Comparison of ENCODE assay signal across 9 cellular contexts in the genomic region with DNA sequence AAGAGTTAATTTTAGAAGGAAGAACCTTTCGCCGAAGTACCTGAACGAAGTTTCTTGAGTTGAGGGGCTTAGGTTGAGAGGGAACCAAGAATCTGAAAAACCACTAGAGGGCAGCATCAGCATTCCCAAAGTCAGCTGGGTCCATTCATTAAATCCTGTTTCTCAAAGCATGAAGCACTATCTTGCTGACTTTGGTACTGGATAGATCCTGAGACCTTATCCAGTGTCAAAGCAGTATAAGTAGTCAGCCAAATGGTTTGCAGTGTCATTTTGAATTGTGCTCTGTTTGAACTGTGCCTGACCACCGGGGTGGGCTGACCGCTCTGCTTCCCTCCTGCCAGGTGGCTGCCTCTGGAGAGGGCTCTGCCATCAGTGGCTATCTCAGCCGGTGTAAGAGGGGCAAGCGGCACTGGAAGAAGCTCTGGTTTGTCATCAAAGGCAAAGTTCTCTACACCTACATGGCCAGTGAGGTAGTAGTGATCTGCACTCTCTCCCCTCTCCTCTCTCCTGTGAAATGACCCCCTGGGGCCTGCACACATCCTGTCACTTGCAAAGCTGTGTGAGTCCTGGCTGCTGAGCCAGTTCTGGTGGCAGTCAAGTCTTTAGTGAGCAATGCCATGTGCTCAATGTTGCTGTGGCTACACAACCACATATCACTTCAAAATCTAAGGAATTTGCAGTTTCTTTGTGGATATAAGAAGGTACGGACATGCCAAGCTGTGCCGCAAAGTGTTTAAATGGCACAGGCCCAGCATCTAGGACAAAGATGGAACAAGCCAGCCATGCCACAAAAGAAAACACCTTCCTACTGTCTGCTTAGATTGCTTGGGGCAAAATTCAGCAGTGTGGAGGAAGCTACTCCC. TPM values are rescaled to one million over a fixed set of nuclear protein-coding genes. Genes with fewer than 3 reads are reported as not detected.
DNase-seq lines count a peak whose midpoint lies in the region; ATAC-seq, FAIRE-seq and TF ChIP-seq lines count a peak whose summit lies in the region.
"Had no signal": no experiment of that assay in that cellular context is flagged by ENCODE, and none has a peak within 500 bp of the region (broad histone marks: within the 10 kb centered on the region; RNA-seq: fewer than 3 reads in every experiment).

No MANE protein-coding gene starts in this region.

- no peak for FAIRE-seq in A549 (lab: Jason Lieb, UNC)
- FAIRE-seq: endometrium had no signal

- no peak overlapping the region for H2BK120ac ChIP-seq in trophoblast cell (ENCODE audit: insufficient read depth, low read length, poor library complexity)

- peak; percentile 70 to 72 for DNase-seq in A549 (ENCODE audit: low read depth in 1 of 2, low spot score in 1 of 2)
- peak; percentile 87 for DNase-seq in ELF-1 (ENCODE audit: low read depth, low spot score)
- peak; percentile 44 for DNase-seq in NCI-H1092 treated with DMSO at 0.1 percent for 48 hours (lab: John Stamatoyannopoulos, UW)
- DNase-seq in T1000 (lab: John Stamatoyannopoulos, UW), result peak; percentile 17
- DNase-seq in foreskin melanocyte, result peak; percentile 59
- DNase-seq in trophoblast cell, result peak; percentile 44 to 82
- no peak for DNase-seq in NCI-H187 (lab: John Stamatoyannopoulos, UW)

- H3K4me2 ChIP-seq in A549 (peak overlapping the region; percentile 46; the same call in 2 of the 3 replicates), trophoblast cell (ENCODE audit: low read length) (no peak overlapping the region)

- no peaks in the 10 kb centered on the region for H3K9me3 ChIP-seq in A549
- H3K9me3 ChIP-seq in trophoblast cell (ENCODE audit: insufficient read depth, low read depth, low read length), result no peaks in the 10 kb centered on the region

- peak; percentile 52 to 78; a peak in 4 of 6 replicates for ATAC-seq in A549
- no peak for ATAC-seq in GM18505 (IDR thresholded peaks at IDR 0.05; ENCODE audit: unreplicated experiment)

- H2BK5ac ChIP-seq in trophoblast cell (ENCODE audit: low read depth, low read length, poor library complexity), result no peak overlapping the region

- TF ChIP-seq RAD21 in A549 (conservative IDR thresholded peaks at IDR 0.05 in 1 of 2, IDR thresholded peaks at IDR 0.05 in 1 of 2), result peak; percentile 83 to 89

- no peak overlapping the region for H3K14ac ChIP-seq in trophoblast cell (ENCODE audit: low read length)

- H3K4me1 ChIP-seq in A549, result no peaks in the 10 kb centered on the region
- H3K4me1 ChIP-seq in trophoblast cell (ENCODE audit: control insufficient read depth in 1 of 2, insufficient read depth in 2 of 2, low read length in 2 of 2), result peaks cover 3 to 6% of the 10 kb centered on the region in 2 experiments

- no peak overlapping the region for H3K23ac ChIP-seq in trophoblast cell (ENCODE audit: low read length)

- H3K27me3 ChIP-seq in trophoblast cell (ENCODE audit: insufficient read depth, low read length), result no peaks in the 10 kb centered on the region

- WGBS in A549 (ENCODE audit: missing lambda C conversion rate), result 50% methylated on average over 9 of the region's 9 CpGs
- WGBS in trophoblast cell (ENCODE audit: extremely low coverage, insufficient coverage, insufficient read length), result no CpG with 5 or more reads among the region's 9 CpGs

- H4K8ac ChIP-seq in trophoblast cell (ENCODE audit: low read depth, low read length), result no peak overlapping the region

- POLR2A ChIA-PET in A549 (lab: Yijun Ruan, JAX), result interaction anchor here (1.4 kb wide), 1 partner anchor 21 kb away, joined by 3 read pairs; a partner anchor contains a TSS

- H3K18ac ChIP-seq in trophoblast cell (ENCODE audit: low read length), result no peak overlapping the region

- no peak overlapping the region for H4K12ac ChIP-seq in trophoblast cell (ENCODE audit: low read depth, low read length)

- TF ChIP-seq EP300 in A549 (IDR thresholded peaks at IDR 0.05), result no peak

- H2AFZ ChIP-seq in trophoblast cell (ENCODE audit: insufficient read depth, low read length, poor library complexity), result no peak overlapping the region

- H2AK5ac ChIP-seq in trophoblast cell (ENCODE audit: low read length), result no peak overlapping the region

- no peak overlapping the region for H4K91ac ChIP-seq in trophoblast cell (ENCODE audit: low read depth, low read length)

- TF ChIP-seq POLR2A in A549 (IDR thresholded peaks at IDR 0.05; ENCODE audit: low read length) (no peak), GM18505 (IDR thresholded peaks at IDR 0.05; ENCODE audit: borderline replicate concordance, extremely low read depth, insufficient read depth, insufficient read length) (no peak)

- H3K4me3 ChIP-seq in A549 (no peak overlapping the region), trophoblast cell (ENCODE audit: low read depth, low read length) (no peak overlapping the region)

- no peak overlapping the region for H3K4ac ChIP-seq in trophoblast cell (ENCODE audit: low read depth, low read length)

- peaks cover 0 to 11% of the 10 kb centered on the region in 2 experiments for H3K36me3 ChIP-seq in trophoblast cell (ENCODE audit: control insufficient read depth in 1 of 2, insufficient read depth in 2 of 2, low read length in 2 of 2)

- H3K79me1 ChIP-seq in trophoblast cell (ENCODE audit: low read length), result no peaks in the 10 kb centered on the region

- no peaks in the 10 kb centered on the region for H3K79me2 ChIP-seq in trophoblast cell (ENCODE audit: control insufficient read depth, insufficient read depth, low read length, poor library complexity)

- peak overlapping the region; percentile 18 for H3K9ac ChIP-seq in trophoblast cell (ENCODE audit: low read length)

- H3K27ac ChIP-seq in A549 (no peak overlapping the region), trophoblast cell (ENCODE audit: low read depth, low read length) (no peak overlapping the region)

- peak; percentile 94 for TF ChIP-seq CTCF in A549 (IDR thresholded peaks at IDR 0.05)

- CTCF ChIA-PET in A549 (lab: Yijun Ruan, JAX), result interaction anchor here (0.7 to 10.2 kb wide), 40 partner anchors 9 to 499 kb away, joined by 3 to 160 read pairs (median 4); a partner anchor contains a TSS

- no peak overlapping the region for H2BK12ac ChIP-seq in trophoblast cell (ENCODE audit: low read length)

TF ChIP-seq in A549, 52 proteins besides CTCF, POLR2A, EP300 and RAD21:
- TF ChIP-seq HOXA7 (CRISPR knock-in tag; IDR thresholded peaks at IDR 0.05) (no peak), BHLHE40 (IDR thresholded peaks at IDR 0.05; ENCODE audit: low read depth, low read length) (no peak), NR3C1 (IDR thresholded peaks at IDR 0.05) (no peak), NFE2L2 (conservative IDR thresholded peaks at IDR 0.05; ENCODE audit: low read length) (no peak), SMC3 (IDR thresholded peaks at IDR 0.05) (peak; percentile 49; the same call in 2 of the 3 replicates), HDAC2 (IDR thresholded peaks at IDR 0.05) (no peak)
- TF ChIP-seq, protein P1, sequence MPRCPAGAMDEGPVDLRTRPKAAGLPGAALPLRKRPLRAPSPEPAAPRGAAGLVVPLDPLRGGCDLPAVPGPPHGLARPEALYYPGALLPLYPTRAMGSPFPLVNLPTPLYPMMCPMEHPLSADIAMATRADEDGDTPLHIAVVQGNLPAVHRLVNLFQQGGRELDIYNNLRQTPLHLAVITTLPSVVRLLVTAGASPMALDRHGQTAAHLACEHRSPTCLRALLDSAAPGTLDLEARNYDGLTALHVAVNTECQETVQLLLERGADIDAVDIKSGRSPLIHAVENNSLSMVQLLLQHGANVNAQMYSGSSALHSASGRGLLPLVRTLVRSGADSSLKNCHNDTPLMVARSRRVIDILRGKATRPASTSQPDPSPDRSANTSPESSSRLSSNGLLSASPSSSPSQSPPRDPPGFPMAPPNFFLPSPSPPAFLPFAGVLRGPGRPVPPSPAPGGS (IDR thresholded peaks at IDR 0.05), result no peak
- TF ChIP-seq, protein P2, sequence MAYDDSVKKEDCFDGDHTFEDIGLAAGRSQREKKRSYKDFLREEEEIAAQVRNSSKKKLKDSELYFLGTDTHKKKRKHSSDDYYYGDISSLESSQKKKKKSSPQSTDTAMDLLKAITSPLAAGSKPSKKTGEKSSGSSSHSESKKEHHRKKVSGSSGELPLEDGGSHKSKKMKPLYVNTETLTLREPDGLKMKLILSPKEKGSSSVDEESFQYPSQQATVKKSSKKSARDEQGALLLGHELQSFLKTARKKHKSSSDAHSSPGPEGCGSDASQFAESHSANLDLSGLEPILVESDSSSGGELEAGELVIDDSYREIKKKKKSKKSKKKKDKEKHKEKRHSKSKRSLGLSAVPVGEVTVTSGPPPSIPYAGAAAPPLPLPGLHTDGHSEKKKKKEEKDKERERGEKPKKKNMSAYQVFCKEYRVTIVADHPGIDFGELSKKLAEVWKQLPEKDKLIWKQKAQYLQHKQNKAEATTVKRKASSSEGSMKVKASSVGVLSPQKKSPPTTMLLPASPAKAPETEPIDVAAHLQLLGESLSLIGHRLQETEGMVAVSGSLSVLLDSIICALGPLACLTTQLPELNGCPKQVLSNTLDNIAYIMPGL (CRISPR knock-in tag; IDR thresholded peaks at IDR 0.05; ENCODE audit: borderline replicate concordance), result no peak

RNA-seq across cellular contexts. Expression of a gene that starts 21.4 kb away (rescaled TPM):
- polyA plus RNA-seq in A549 (2011; rRNA removed) (20.2 and 25.3 TPM in 2 replicates), A549 (2017; fragmentation: RNase III; extraction: RNeasy Plus Mini Kit Qiagen cat#74134 plus additional on column Dnase treatment) (12.5 to 14.6 TPM (median 14.2 TPM) in 3 replicates)
- 8.0 and 10.0 TPM in 2 replicates for polyA plus RNA-seq in A549 (2012; cell fraction: cytosol; rRNA removed)
- 20.1 and 20.9 TPM in 2 replicates for polyA plus RNA-seq in A549 (2012; cell fraction: nucleus; rRNA removed)
- 40.2 and 44.3 TPM in 2 replicates for polyA minus RNA-seq in A549 (2011; rRNA and poly(A)+ RNA removed)
- 21.7 and 24.2 TPM in 2 replicates for polyA plus RNA-seq in trophoblast cell (2013)

Comparison
In these comparisons a context has a peak if more than half of its experiments do, and no peak if none do; other contexts are left out.
1. DNase-seq: peak in A549 (2 of 2), ELF-1 (single experiment), NCI-H1092 treated with DMSO at 0.1 percent for 48 hours (single experiment), T1000 (single experiment), foreskin melanocyte (single experiment) and trophoblast cell (2 of 2); none in NCI-H187 (0 of 2).